29 cellular contexts compared by ENCODE assay signal in genomic region chr17:9677932-9678331, GRCh38. TPM values are rescaled to one million over a fixed set of nuclear protein-coding genes. Genes with fewer than 3 reads are reported as not detected.
A peak's percentile ranks its signal among the peaks of the same experiment; 100 is the strongest.
DNase-seq lines count a peak whose midpoint lies in the region; ATAC-seq, FAIRE-seq and TF ChIP-seq lines count a peak whose summit lies in the region.
"Had no signal": no experiment of that assay in that cellular context is flagged by ENCODE, and none has a peak within 500 bp of the region (broad histone marks: within the 10 kb centered on the region; RNA-seq: fewer than 3 reads in every experiment).

No MANE protein-coding gene starts in this region.

- no peaks in the 10 kb centered on the region for H3K36me3 ChIP-seq in breast epithelium
- peaks cover 6 to 7% of the 10 kb centered on the region in 2 experiments for H3K36me3 ChIP-seq in keratinocyte (ENCODE audit: control insufficient read depth in 2 of 2, extremely low read depth in 1 of 2, insufficient read depth in 2 of 2, low read length in 2 of 2)
- H3K36me3 ChIP-seq: BE2C had no signal

- POLR2A ChIA-PET in MCF 10A (lab: Yijun Ruan, JAX): interaction anchor here (0.7 to 2.8 kb wide), 2 partner anchors 7 to 108 kb away, joined by 3 to 7 read pairs; no protein-coding TSS in a partner anchor

- dilution Hi-C loops in keratinocyte (cut with MboI; ENCODE audit: extremely low pct_ligation_motif_present, low sequenced_read_pairs): no loop called here

- H3K27ac ChIP-seq in breast epithelium (no peak overlapping the region), keratinocyte (ENCODE audit: control insufficient read depth, insufficient read depth, low read length) (peak overlapping the region; percentile 93)
- H3K27ac ChIP-seq: GM23248 had no signal

- H3K4me2 ChIP-seq in keratinocyte (ENCODE audit: control insufficient read depth, extremely low read depth, insufficient read depth, low read depth, low read length): peak overlapping the region; percentile 79

- no peaks in the 10 kb centered on the region for H3K9me3 Mint-ChIP-seq in MCF 10A (ENCODE audit: unreplicated experiment)
- H3K9me3 Mint-ChIP-seq in activated T-helper 17 cell treated with anti-CD3 and anti-CD28 coated beads, Interleukin-2, amount 50 U/mL, for 72 hours: peaks cover 4% of the 10 kb centered on the region

- H3K79me2 ChIP-seq in keratinocyte (ENCODE audit: control insufficient read depth, insufficient read depth, low read length): no peaks in the 10 kb centered on the region

- no peak for DNase-seq in MCF 10A (ENCODE audit: unreplicated experiment)
- DNase-seq in breast epithelium (ENCODE audit: low spot score in 2 of 2): no peak
- DNase-seq in keratinocyte (ENCODE audit: low read depth, low spot score): no peak
- no peak for DNase-seq in sciatic nerve (ENCODE audit: low spot score)
- no peak for DNase-seq in middle frontal gyrus (ENCODE audit: extremely low spot score, low spot score)
- DNase-seq: 8988T; ACHN; BE2C; CD4-positive, CD25-positive, alpha-beta regulatory T cell; GM23248; H7; HFFc6; Kasumi-1; MV-4-11; NCI-H1105; NCI-H146; NCI-H1930; NCI-H2107; NCI-H524; NCI-H774; NK-92 treated with Interleukin-12 subunit alpha and Interleukin-12 subunit beta, amount 100 ng/mL, for 24 hours; RPMI8226; SHP77 treated with DMSO at 0.1 percent for 48 hours had no signal

- no peak overlapping the region for H3K4me3 Mint-ChIP-seq in MCF 10A (ENCODE audit: unreplicated experiment)
- no peak overlapping the region for H3K4me3 Mint-ChIP-seq in activated T-helper 17 cell treated with anti-CD3 and anti-CD28 coated beads, Interleukin-2, amount 50 U/mL, for 72 hours
- H3K4me3 Mint-ChIP-seq: CD4-positive, CD25-positive, alpha-beta regulatory T cell; HFFc6 had no signal

- H3K9me3 ChIP-seq in breast epithelium (no peaks in the 10 kb centered on the region), keratinocyte (ENCODE audit: control insufficient read depth, low read depth, low read length) (peaks cover 8% of the 10 kb centered on the region)
- H3K9me3 ChIP-seq: BE2C had no signal

- H3K27me3 ChIP-seq in breast epithelium: no peaks in the 10 kb centered on the region
- no peaks in the 10 kb centered on the region for H3K27me3 ChIP-seq in keratinocyte (ENCODE audit: control insufficient read depth, extremely low read depth, insufficient read depth, low read length)
- H3K27me3 ChIP-seq: BE2C had no signal

- peak overlapping the region; percentile 88 for H3K27ac Mint-ChIP-seq in MCF 10A (ENCODE audit: low read depth, unreplicated experiment)
- H3K27ac Mint-ChIP-seq in activated T-helper 17 cell treated with anti-CD3 and anti-CD28 coated beads, Interleukin-2, amount 50 U/mL, for 72 hours: peak overlapping the region; percentile 67
- H3K27ac Mint-ChIP-seq: CD4-positive, CD25-positive, alpha-beta regulatory T cell; HFFc6 had no signal

- intact Hi-C loops in MCF 10A (cut with micrococcal nuclease) (loop anchor here (1.0 kb wide), 1 partner anchor 32 kb away; no protein-coding TSS in a partner anchor), breast epithelium (cut with DNase I; ENCODE audit: low total_unique reads) (no loop called here), sciatic nerve (cut with DNase I) (no loop called here)

- no peaks in the 10 kb centered on the region for H3K36me3 Mint-ChIP-seq in MCF 10A (ENCODE audit: insufficient read depth, unreplicated experiment)
- H3K36me3 Mint-ChIP-seq in activated T-helper 17 cell treated with anti-CD3 and anti-CD28 coated beads, Interleukin-2, amount 50 U/mL, for 72 hours (ENCODE audit: low read depth): no peaks in the 10 kb centered on the region
- H3K36me3 Mint-ChIP-seq: CD4-positive, CD25-positive, alpha-beta regulatory T cell had no signal

- H3K4me1 Mint-ChIP-seq in MCF 10A (ENCODE audit: insufficient read depth, unreplicated experiment): peaks cover 18% of the 10 kb centered on the region
- H3K4me1 Mint-ChIP-seq in activated T-helper 17 cell treated with anti-CD3 and anti-CD28 coated beads, Interleukin-2, amount 50 U/mL, for 72 hours: peaks cover 9% of the 10 kb centered on the region
- H3K4me1 Mint-ChIP-seq: CD4-positive, CD25-positive, alpha-beta regulatory T cell had no signal

- BruUV-seq in MCF 10A (replicated peaks; lab: Mats Ljungman, UMichigan): no TSS peak

- FAIRE-seq in keratinocyte (lab: Jason Lieb, UNC): no peak
- FAIRE-seq: D721Med, GM19239, HTR-8/SVneo, K562 had no signal

- H2AFZ ChIP-seq in keratinocyte (ENCODE audit: control insufficient read depth, low read length): peak overlapping the region; percentile 62
- H2AFZ ChIP-seq: GM23248 had no signal

- no peak for TF ChIP-seq CTCF in MCF 10A (IDR thresholded peaks at IDR 0.05; ENCODE audit: unreplicated experiment)
- no peak for TF ChIP-seq CTCF in breast epithelium (IDR thresholded peaks at IDR 0.05)
- TF ChIP-seq CTCF in keratinocyte (optimal IDR thresholded peaks at IDR 0.05 in 1 of 3, IDR thresholded peaks at IDR 0.05 in 1 of 3, conservative IDR thresholded peaks at IDR 0.05 in 1 of 3; ENCODE audit: extremely low read depth in 1 of 3, insufficient read depth in 2 of 3, low read length in 3 of 3): no peak

- H3K9ac ChIP-seq in keratinocyte (ENCODE audit: control insufficient read depth, extremely low read depth, insufficient read depth, low read length): peak overlapping the region; percentile 63
- H3K9ac ChIP-seq: GM23248 had no signal

- CTCF ChIA-PET in MCF 10A (lab: Yijun Ruan, JAX): interaction anchor here (1.5 to 3.7 kb wide), 2 partner anchors 50 to 101 kb away, joined by 4 to 17 read pairs; partner anchors contain the start of gene CFAP52

- ATAC-seq in activated T-helper 17 cell treated with anti-CD3 and anti-CD28 coated beads, Interleukin-2, amount 50 U/mL, for 72 hours (replicated peaks): no peak
- ATAC-seq in sciatic nerve (no peak), GM19467 (IDR thresholded peaks at IDR 0.05; ENCODE audit: unreplicated experiment) (no peak)
- ATAC-seq: K562 had no signal

- H3K4me3 ChIP-seq in breast epithelium (no peak overlapping the region), keratinocyte (ENCODE audit: control insufficient read depth in 2 of 3, extremely low read depth in 1 of 3, insufficient read depth in 2 of 3, low read depth in 1 of 3, low read length in 3 of 3) (no peak overlapping the region)
- H3K4me3 ChIP-seq: GM23248, K562 had no signal

- no peaks in the 10 kb centered on the region for H4K20me1 ChIP-seq in keratinocyte (ENCODE audit: control insufficient read depth, extremely low read depth, insufficient read depth, low read length)

- H3K4me1 ChIP-seq in breast epithelium (no peaks in the 10 kb centered on the region), keratinocyte (ENCODE audit: control insufficient read depth, extremely low read depth, insufficient read depth, low read length) (peaks cover 18% of the 10 kb centered on the region)
- H3K4me1 ChIP-seq: BE2C had no signal

- H3K27me3 Mint-ChIP-seq in MCF 10A (ENCODE audit: insufficient read depth, unreplicated experiment): no peaks in the 10 kb centered on the region
- peaks cover 3% of the 10 kb centered on the region for H3K27me3 Mint-ChIP-seq in activated T-helper 17 cell treated with anti-CD3 and anti-CD28 coated beads, Interleukin-2, amount 50 U/mL, for 72 hours
- H3K27me3 Mint-ChIP-seq: CD4-positive, CD25-positive, alpha-beta regulatory T cell had no signal

- TF ChIP-seq POLR2A in breast epithelium (IDR thresholded peaks at IDR 0.05): no peak

- H3K9me1 ChIP-seq in keratinocyte (ENCODE audit: control insufficient read depth, extremely low read depth, insufficient read depth, low read length): no peaks in the 10 kb centered on the region

RNA-seq across cellular contexts. Expression of gene USP43, which starts 32.6 kb away (rescaled TPM):
- 1.9 and 3.2 TPM in 2 replicates for total RNA-seq in MCF 10A (2022)
- 1 to 10 TPM in 2 of 3 donors, under 1 TPM in 1; 0.32 to 6.1 (median 3.9) TPM for total RNA-seq in breast epithelium
- 1 to 10 TPM in 1 of 2 donors, under 1 TPM in 1; 0.87 to 1.2 TPM for total RNA-seq in activated T-helper 17 cell treated with anti-CD3 and anti-CD28 coated beads, Interleukin-2, amount 50 U/mL, for 72 hours
- polyA plus RNA-seq in keratinocyte: 2.2 to 4.9 TPM (median 2.5 TPM) in 3 replicates
- 2.0 TPM for polyA plus RNA-seq in keratinocyte (2011; ENCODE audit: low read depth)
- polyA plus RNA-seq in keratinocyte (2011; cell fraction: cytosol; rRNA removed): 1.9 and 2.6 TPM in 2 replicates
- 6.2 and 7.5 TPM in 2 replicates for polyA plus RNA-seq in keratinocyte (2011; cell fraction: nucleus; rRNA removed)
- 2.4 and 5.3 TPM in 2 replicates for polyA plus RNA-seq in keratinocyte (2012; ENCODE audit: low replicate concordance)
- 6.7 to 13.4 TPM (median 7.5 TPM) in 3 replicates for polyA minus RNA-seq in keratinocyte
- polyA minus RNA-seq in keratinocyte (2011; cell fraction: cytosol; rRNA and poly(A)+ RNA removed): 4.8 TPM
- 7.1 and 9.2 TPM in 2 replicates for polyA minus RNA-seq in keratinocyte (2011; cell fraction: nucleus; rRNA and poly(A)+ RNA removed)
- 0.18 TPM for total RNA-seq in sciatic nerve
- total RNA-seq: CD4-positive, CD25-positive, alpha-beta regulatory T cell; GM23248 had no signal
- polyA plus RNA-seq: CD4-positive, CD25-positive, alpha-beta regulatory T cell had no signal
